Comparison of ENCODE assay signal across 10 cellular contexts in the genomic region with DNA sequence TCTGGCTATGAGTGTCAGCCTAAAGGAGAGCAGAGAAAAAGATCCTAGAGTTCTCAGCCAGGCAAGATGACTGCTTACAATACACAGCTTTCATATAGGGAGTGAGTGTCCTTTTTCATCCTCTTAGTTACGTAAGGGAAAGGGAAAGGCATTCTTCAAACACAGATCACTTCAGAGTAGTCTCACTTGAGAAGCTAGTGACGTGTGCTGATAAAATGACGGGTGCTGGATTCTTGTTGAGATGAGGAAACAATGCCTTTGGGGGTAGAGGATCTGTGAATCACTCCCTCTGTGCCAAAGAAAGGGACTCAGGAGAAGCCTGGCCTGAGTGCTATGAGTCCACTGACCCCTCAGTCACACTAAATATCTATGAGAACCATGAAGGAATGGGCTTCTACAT.
DNase-seq lines count a peak whose midpoint lies in the region; ATAC-seq, FAIRE-seq and TF ChIP-seq lines count a peak whose summit lies in the region.
"Had no signal": no experiment of that assay in that cellular context is flagged by ENCODE, and none has a peak within 500 bp of the region (broad histone marks: within the 10 kb centered on the region; RNA-seq: fewer than 3 reads in every experiment).

No MANE protein-coding gene starts in this region.

- peaks cover 28% of the 10 kb centered on the region for H3K4me1 Mint-ChIP-seq in nephron
- H3K4me1 Mint-ChIP-seq in neural progenitor cell, result peaks cover 9% of the 10 kb centered on the region

- no peak overlapping the region for H3K4me3 Mint-ChIP-seq in nephron
- H3K4me3 Mint-ChIP-seq in neural progenitor cell, result no peak overlapping the region

- no peaks in the 10 kb centered on the region for H3F3A ChIP-seq in GM23248 (ENCODE audit: insufficient read depth)
- peaks cover 13% of the 10 kb centered on the region for H3F3A ChIP-seq in neural progenitor cell (ENCODE audit: low read depth)

- H3K4me1 ChIP-seq in GM23248 (ENCODE audit: insufficient read depth), result no peaks in the 10 kb centered on the region
- peaks cover 8 to 22% (median 19%) of the 10 kb centered on the region in 4 experiments for H3K4me1 ChIP-seq in H1 (replicated peaks in 1 of 4; ENCODE audit: control insufficient read depth in 3 of 4, insufficient read depth in 4 of 4, low read length in 3 of 4)
- peaks cover 13% of the 10 kb centered on the region for H3K4me1 ChIP-seq in neural progenitor cell

- H3K18ac ChIP-seq in H1 (ENCODE audit: extremely low read depth, low read length), result no peak overlapping the region

- H3K14ac ChIP-seq in H1 (ENCODE audit: insufficient read length), result no peak overlapping the region

- peak overlapping the region in 2 of 3 experiments; percentile 0 to 5 for H3K27ac Mint-ChIP-seq in nephron
- no peak overlapping the region for H3K27ac Mint-ChIP-seq in neural progenitor cell

- H3K27me3 Mint-ChIP-seq in nephron (ENCODE audit: low read depth) (no peaks in the 10 kb centered on the region), neural progenitor cell (ENCODE audit: insufficient read depth, low read depth) (peaks cover 4% of the 10 kb centered on the region)

- POLR2A ChIA-PET in H1 (lab: Charles Lee; ENCODE audit: partially characterized antibody), result interaction anchor here (1.0 kb wide), 1 partner anchor 228 kb away, joined by 3 read pairs; the partner anchor contains the start of gene CD24

- TF ChIP-seq CTCF in H1 (IDR thresholded peaks at IDR 0.05; ENCODE audit: control extremely low read depth in 1 of 3, insufficient read depth in 1 of 3, low read depth in 1 of 3, low read length in 3 of 3) (no peak), nephron (IDR thresholded peaks at IDR 0.05; ENCODE audit: unreplicated experiment in 3 of 3) (no peak), neural progenitor cell (IDR thresholded peaks at IDR 0.05) (no peak)

- no peak overlapping the region for H3K4me3 ChIP-seq in GM23248
- no peak overlapping the region for H3K4me3 ChIP-seq in H1 (ENCODE audit: extremely low read depth in 1 of 4, insufficient read depth in 2 of 4, low read depth in 3 of 4, low read length in 4 of 4)
- no peak overlapping the region for H3K4me3 ChIP-seq in neural progenitor cell

- WGBS in GM23248 (ENCODE audit: low coverage in 1 of 2, low lambda C conversion rate in 2 of 2, missing lambda C conversion rate in 2 of 2), 2 experiments, result 48 to 61% methylated on average over 3 of the region's 3 CpGs
- WGBS in H1 (ENCODE audit: extremely low coverage in 1 of 2, insufficient coverage in 1 of 2, insufficient read length in 1 of 2, insufficient replicate concordance in 2 of 2, low coverage in 1 of 2, low lambda C conversion rate in 2 of 2, missing lambda C conversion rate in 1 of 2), 2 experiments, result 91% methylated on average over 3 of the region's 3 CpGs; no CpG with 5 or more reads in 1 of the 2 experiments

- H3K9me2 ChIP-seq in GM23248 (ENCODE audit: insufficient read depth), result no peaks in the 10 kb centered on the region

- H3K36me3 ChIP-seq in GM23248 (ENCODE audit: low read depth) (no peaks in the 10 kb centered on the region), H1 (ENCODE audit: control insufficient read depth in 2 of 4, insufficient read depth in 4 of 4, low read length in 3 of 4) (no peaks in the 10 kb centered on the region; a peak in 1 of 8 replicates), neural progenitor cell (no peaks in the 10 kb centered on the region)

- peaks cover 17% of the 10 kb centered on the region for H3K9me3 Mint-ChIP-seq in nephron
- peaks cover 7% of the 10 kb centered on the region for H3K9me3 Mint-ChIP-seq in neural progenitor cell

- TF ChIP-seq EP300 in H1 (IDR thresholded peaks at IDR 0.05; ENCODE audit: borderline replicate concordance in 1 of 2, low read depth in 2 of 2, low read length in 2 of 2), result no peak

- H4K8ac ChIP-seq in H1 (ENCODE audit: extremely low read depth, insufficient read depth, low read length), result no peak overlapping the region

- no peak overlapping the region for H3K23ac ChIP-seq in H1 (ENCODE audit: insufficient read length)

- FAIRE-seq in H1 (lab: Jason Lieb, UNC), result no peak
- FAIRE-seq: TTC549 had no signal

- H2BK20ac ChIP-seq in H1 (ENCODE audit: low read length), result no peak overlapping the region

- no peak overlapping the region for H2BK5ac ChIP-seq in H1 (ENCODE audit: low read depth, low read length)

- no peaks in the 10 kb centered on the region for H3K79me1 ChIP-seq in H1 (ENCODE audit: low read depth, low read length)

- peaks cover 10% of the 10 kb centered on the region for H3K36me3 Mint-ChIP-seq in nephron (ENCODE audit: low read depth)
- H3K36me3 Mint-ChIP-seq in neural progenitor cell, result no peaks in the 10 kb centered on the region

- no peak overlapping the region for H3K27ac ChIP-seq in GM23248
- no peak overlapping the region for H3K27ac ChIP-seq in H1 (ENCODE audit: low read depth, low read length)
- H3K27ac ChIP-seq in neural progenitor cell, result no peak overlapping the region

- H3K9ac ChIP-seq in GM23248 (no peak overlapping the region), H1 (replicated peaks in 1 of 4; ENCODE audit: extremely low read depth in 1 of 4, low read depth in 3 of 4, low read length in 3 of 4) (no peak overlapping the region), neural progenitor cell (no peak overlapping the region)

- H2BK12ac ChIP-seq in H1 (ENCODE audit: low read depth, low read length), result no peak overlapping the region; the same call in 1 of the 2 replicates

- no peak overlapping the region for H3K4ac ChIP-seq in H1 (replicated peaks; ENCODE audit: insufficient read length, low read depth, low read length)

- no peaks in the 10 kb centered on the region for H4K20me1 ChIP-seq in GM23248 (ENCODE audit: insufficient read depth)
- no peaks in the 10 kb centered on the region for H4K20me1 ChIP-seq in H1 (replicated peaks in 1 of 2; ENCODE audit: control insufficient read depth in 1 of 2, insufficient read depth in 2 of 2, low read length in 2 of 2)
- no peaks in the 10 kb centered on the region for H4K20me1 ChIP-seq in neural progenitor cell (ENCODE audit: low read depth)

- H3K27me3 ChIP-seq in GM23248 (replicated peaks; ENCODE audit: insufficient read depth) (peaks cover 9% of the 10 kb centered on the region; the same call in 1 of the 2 replicates), H1 (replicated peaks in 1 of 4; ENCODE audit: control insufficient read depth in 3 of 4, extremely low read depth in 1 of 4, insufficient read depth in 3 of 4, low read length in 3 of 4) (no peaks in the 10 kb centered on the region), neural progenitor cell (no peaks in the 10 kb centered on the region)

- H3K9me3 ChIP-seq in GM23248 (ENCODE audit: low read depth) (no peaks in the 10 kb centered on the region), H1 (ENCODE audit: insufficient read depth in 2 of 2, low read depth in 1 of 2, low read length in 1 of 2) (peaks cover 13 to 17% of the 10 kb centered on the region in 2 experiments), neural progenitor cell (ENCODE audit: low read depth) (no peaks in the 10 kb centered on the region)

- H3K79me2 ChIP-seq in GM23248 (ENCODE audit: insufficient read depth), result no peaks in the 10 kb centered on the region
- no peaks in the 10 kb centered on the region for H3K79me2 ChIP-seq in H1 (ENCODE audit: control insufficient read depth in 1 of 2, insufficient read depth in 2 of 2, low read length in 2 of 2)
- H3K79me2 ChIP-seq in neural progenitor cell (ENCODE audit: low read depth), result no peaks in the 10 kb centered on the region

- CTCF ChIA-PET in H1 (lab: Charles Lee; ENCODE audit: partially characterized antibody), result interaction anchor here (0.7 to 3.0 kb wide), 6 partner anchors 10 to 139 kb away, joined by 3 to 9 read pairs (median 4); no protein-coding TSS in a partner anchor

- H3K4me2 ChIP-seq in GM23248 (ENCODE audit: unreplicated experiment), result no peak overlapping the region
- no peak overlapping the region for H3K4me2 ChIP-seq in H1 (ENCODE audit: insufficient read depth in 1 of 2, low read depth in 2 of 2, low read length in 2 of 2)
- H3K4me2 ChIP-seq in neural progenitor cell, result no peak overlapping the region

- H4K91ac ChIP-seq in H1 (replicated peaks; ENCODE audit: insufficient read length, low read length), result no peak overlapping the region

- H2BK120ac ChIP-seq in H1 (replicated peaks; ENCODE audit: low read depth, low read length), result no peak overlapping the region

- H4K5ac ChIP-seq in H1 (ENCODE audit: insufficient read length, low read depth, low read length), result no peak overlapping the region

- in situ Hi-C loops in GM23248 (cut with MboI), result no loop called here

- TF ChIP-seq RAD21 in H1 (IDR thresholded peaks at IDR 0.05 in 1 of 2, conservative IDR thresholded peaks at IDR 0.05 in 1 of 2; ENCODE audit: low read depth in 2 of 2, low read length in 2 of 2), result no peak

- H3K23me2 ChIP-seq in H1 (ENCODE audit: low read depth, low read length), result no peaks in the 10 kb centered on the region

- no peak for ATAC-seq in GM19463 (IDR thresholded peaks at IDR 0.05; ENCODE audit: unreplicated experiment)

- no peak overlapping the region for H2BK15ac ChIP-seq in H1 (ENCODE audit: low read length)

- no peak overlapping the region for H3K56ac ChIP-seq in H1 (replicated peaks; ENCODE audit: insufficient read length, low read depth, low read length)

- DNase-seq in GM23248, result peak; percentile 63
- peak; percentile 79 for DNase-seq in NCI-H2196 treated with DMSO at 0.1 percent for 48 hours (lab: John Stamatoyannopoulos, UW; ENCODE audit: unreplicated experiment)
- no peak for DNase-seq in H1 (ENCODE audit: low read depth in 1 of 2, low spot score in 2 of 2)
- no peak for DNase-seq in SW480 (ENCODE audit: low spot score)
- no peak for DNase-seq in hypothalamus (lab: John Stamatoyannopoulos, UW)
- DNase-seq in neural progenitor cell (ENCODE audit: low spot score), result no peak
- DNase-seq: activated effector memory CD4-positive, alpha-beta T cell treated with anti-CD3 and anti-CD28 coated beads, Interleukin-2, amount 50 U/mL, for 16 hours had no signal

- H2AFZ ChIP-seq in GM23248 (no peak overlapping the region), H1 (ENCODE audit: low read length) (peak overlapping the region; percentile 35; the same call in 1 of the 2 replicates), neural progenitor cell (replicated peaks) (no peak overlapping the region)

- no peak overlapping the region for H2AK5ac ChIP-seq in H1 (ENCODE audit: low read depth, low read length)

- TF ChIP-seq POLR2A in H1 (IDR thresholded peaks at IDR 0.05; ENCODE audit: control extremely low read depth in 1 of 2, low read depth in 2 of 2, low read length in 2 of 2), result no peak

TF ChIP-seq in H1, 55 proteins besides CTCF, POLR2A, EP300 and RAD21 (continues in another document):
- TF ChIP-seq SP2 (IDR thresholded peaks at IDR 0.05; ENCODE audit: low read length) (no peak), GTF2F1 (IDR thresholded peaks at IDR 0.05; ENCODE audit: borderline replicate concordance, low read depth, low read length) (no peak), CHD1 (IDR thresholded peaks at IDR 0.05; ENCODE audit: low read depth, low read length) (no peak), TAF1 (IDR thresholded peaks at IDR 0.05; ENCODE audit: low read depth, low read length) (no peak)

Comparison
In these comparisons a context has a peak if more than half of its experiments do, and no peak if none do; other contexts are left out.
1. DNase-seq: peak in GM23248 (single experiment) and NCI-H2196 treated with DMSO at 0.1 percent for 48 hours (single experiment); none in H1 (0 of 2), SW480 (single experiment), hypothalamus (0 of 51) and neural progenitor cell (single experiment).